In genomic region chr13:46962286-46962941, GRCh38 we compare ENCODE assay signal across 8 cellular contexts.
DNase-seq lines count a peak whose midpoint lies in the region; ATAC-seq, FAIRE-seq and TF ChIP-seq lines count a peak whose summit lies in the region.
"Had no signal": no experiment of that assay in that cellular context is flagged by ENCODE, and none has a peak within 500 bp of the region (broad histone marks: within the 10 kb centered on the region; RNA-seq: fewer than 3 reads in every experiment).

No MANE protein-coding gene starts in this region.

- no peak overlapping the region for H3K27ac Mint-ChIP-seq in brain

- H3K4me1 Mint-ChIP-seq in brain, result no peaks in the 10 kb centered on the region

- H3K27ac ChIP-seq in osteoblast (ENCODE audit: low read depth, low read length) (no peak overlapping the region), pancreas (no peak overlapping the region)

- H3K27me3 Mint-ChIP-seq in brain, result no peaks in the 10 kb centered on the region

- TF ChIP-seq CTCF in GM06990 (IDR thresholded peaks at IDR 0.05; ENCODE audit: insufficient read depth, low read length, poor library complexity, severe bottlenecking) (peak; percentile 65), brain (conservative IDR thresholded peaks at IDR 0.05) (peak; percentile 10 to 37), osteoblast (IDR thresholded peaks at IDR 0.05; ENCODE audit: extremely low read depth, low read depth, low read length) (peak; percentile 32), pancreas (IDR thresholded peaks at IDR 0.05) (no peak)

- no peak overlapping the region for H3K4me3 Mint-ChIP-seq in brain

- FAIRE-seq in pancreas (lab: Jason Lieb, UNC), result no peak

- ATAC-seq in pancreas (no peak), HG02840 (IDR thresholded peaks at IDR 0.05; ENCODE audit: low FRiP score, unreplicated experiment) (no peak)

- H3K79me2 ChIP-seq in osteoblast (ENCODE audit: insufficient read depth, low read length), result no peaks in the 10 kb centered on the region

- no peaks in the 10 kb centered on the region for H4K20me1 ChIP-seq in osteoblast (ENCODE audit: insufficient read depth, low read length)

- no peaks in the 10 kb centered on the region for H3K27me3 ChIP-seq in GM06990 (replicated peaks; ENCODE audit: control insufficient read depth, insufficient read depth, low read length)
- no peaks in the 10 kb centered on the region for H3K27me3 ChIP-seq in osteoblast (ENCODE audit: insufficient read depth, low read length)
- H3K27me3 ChIP-seq in pancreas, result no peaks in the 10 kb centered on the region

- peaks cover 2% of the 10 kb centered on the region for H3K4me1 ChIP-seq in osteoblast (ENCODE audit: insufficient read depth, low read length)
- H3K4me1 ChIP-seq in pancreas, result no peaks in the 10 kb centered on the region

- H3K9me3 Mint-ChIP-seq in brain, result no peaks in the 10 kb centered on the region

- H2AFZ ChIP-seq in osteoblast (ENCODE audit: low read length), result no peak overlapping the region

- H3K36me3 ChIP-seq in GM06990 (ENCODE audit: control insufficient read depth, insufficient read depth, low read length) (no peaks in the 10 kb centered on the region), osteoblast (ENCODE audit: insufficient read depth, low read length) (no peaks in the 10 kb centered on the region), pancreas (no peaks in the 10 kb centered on the region)

- H3K9me3 ChIP-seq in osteoblast (ENCODE audit: low read depth, low read length), result no peaks in the 10 kb centered on the region
- no peaks in the 10 kb centered on the region for H3K9me3 ChIP-seq in pancreas

- H3K4me2 ChIP-seq in osteoblast (ENCODE audit: insufficient read depth, low read length), result peak overlapping the region; percentile 15

- H3K4me3 ChIP-seq in GM06990 (replicated peaks; ENCODE audit: low read depth, low read length) (no peak overlapping the region), osteoblast (ENCODE audit: insufficient read depth, low read length) (no peak overlapping the region), pancreas (no peak overlapping the region)

- intact Hi-C loops in pancreas (cut with DNase I), result no loop called here

- no peak for DNase-seq in GM06990 (ENCODE audit: extremely low read depth, insufficient read length)
- DNase-seq in LHCN-M2 (ENCODE audit: low read depth), result peak; percentile 72
- DNase-seq in osteoblast (ENCODE audit: insufficient read length, low spot score, missing footprints), result peak; percentile 82
- no peak for DNase-seq in effector CD4-positive, alpha-beta T cell
- DNase-seq in pancreas, result no peak
- DNase-seq: activated gamma-delta T cell treated with Interleukin-2 at 50 U/mL for 16 hours had no signal

- 65 to 70% methylated on average over 5 of the region's 5 CpGs for WGBS in pancreas, 2 donors

- H3K36me3 Mint-ChIP-seq in brain, result no peaks in the 10 kb centered on the region

Comparison
In these comparisons a context has a peak if more than half of its experiments do, and no peak if none do; other contexts are left out.
1. DNase-seq: peak in LHCN-M2 (single experiment) and osteoblast (single experiment); none in GM06990 (single experiment), effector CD4-positive, alpha-beta T cell (single experiment) and pancreas (0 of 6).
2. CTCF ChIP-seq: peak in GM06990 (single experiment), brain (2 of 2) and osteoblast (single experiment); none in pancreas (0 of 4).